1 cellular context compared by ENCODE assay signal in the genomic region with DNA sequence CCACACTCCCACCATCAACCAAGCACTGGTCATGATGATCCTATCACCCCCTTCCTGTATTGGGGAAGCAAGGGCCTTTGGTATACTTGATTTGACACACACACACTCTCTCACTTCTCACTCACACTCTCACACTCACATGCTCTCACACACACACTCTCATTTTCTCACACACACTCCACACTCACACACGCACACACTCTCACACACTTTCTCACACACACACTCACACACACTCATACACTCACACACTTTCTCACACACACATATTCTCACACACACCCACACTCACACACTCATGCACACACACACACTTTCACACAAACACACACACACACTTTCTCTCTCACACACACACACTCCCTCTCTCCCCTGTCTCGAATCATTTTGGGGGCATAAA.
TF ChIP-seq lines count a peak whose summit lies in the region.

No MANE protein-coding gene starts in this region.

TF ChIP-seq in IMR-90, 13 proteins besides CTCF, POLR2A, EP300 and RAD21:
- TF ChIP-seq FOS (IDR thresholded peaks at IDR 0.05; ENCODE audit: low read depth, low read length) (no peak), MAZ (IDR thresholded peaks at IDR 0.05; ENCODE audit: borderline replicate concordance, low read depth, low read length) (no peak), NFE2L2 (IDR thresholded peaks at IDR 0.05; ENCODE audit: low read depth, low read length) (no peak), MXI1 (IDR thresholded peaks at IDR 0.05; ENCODE audit: borderline replicate concordance, low read depth, low read length) (no peak), RCOR1 (IDR thresholded peaks at IDR 0.05; ENCODE audit: insufficient replicate concordance, low read length) (no peak), CEBPB (IDR thresholded peaks at IDR 0.05; ENCODE audit: low read depth, low read length) (no peak), CHD1 (IDR thresholded peaks at IDR 0.05; ENCODE audit: low read depth, low read length) (no peak), RFX5 (IDR thresholded peaks at IDR 0.05; ENCODE audit: low read depth, low read length) (no peak), MAFK (IDR thresholded peaks at IDR 0.05; ENCODE audit: low read depth, low read length) (no peak), BHLHE40 (IDR thresholded peaks at IDR 0.05; ENCODE audit: low read depth, low read length) (no peak)
- TF ChIP-seq, protein P1, sequence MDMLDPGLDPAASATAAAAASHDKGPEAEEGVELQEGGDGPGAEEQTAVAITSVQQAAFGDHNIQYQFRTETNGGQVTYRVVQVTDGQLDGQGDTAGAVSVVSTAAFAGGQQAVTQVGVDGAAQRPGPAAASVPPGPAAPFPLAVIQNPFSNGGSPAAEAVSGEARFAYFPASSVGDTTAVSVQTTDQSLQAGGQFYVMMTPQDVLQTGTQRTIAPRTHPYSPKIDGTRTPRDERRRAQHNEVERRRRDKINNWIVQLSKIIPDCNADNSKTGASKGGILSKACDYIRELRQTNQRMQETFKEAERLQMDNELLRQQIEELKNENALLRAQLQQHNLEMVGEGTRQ (IDR thresholded peaks at IDR 0.05; ENCODE audit: low read depth, low read length) = no peak
- TF ChIP-seq, protein P2, sequence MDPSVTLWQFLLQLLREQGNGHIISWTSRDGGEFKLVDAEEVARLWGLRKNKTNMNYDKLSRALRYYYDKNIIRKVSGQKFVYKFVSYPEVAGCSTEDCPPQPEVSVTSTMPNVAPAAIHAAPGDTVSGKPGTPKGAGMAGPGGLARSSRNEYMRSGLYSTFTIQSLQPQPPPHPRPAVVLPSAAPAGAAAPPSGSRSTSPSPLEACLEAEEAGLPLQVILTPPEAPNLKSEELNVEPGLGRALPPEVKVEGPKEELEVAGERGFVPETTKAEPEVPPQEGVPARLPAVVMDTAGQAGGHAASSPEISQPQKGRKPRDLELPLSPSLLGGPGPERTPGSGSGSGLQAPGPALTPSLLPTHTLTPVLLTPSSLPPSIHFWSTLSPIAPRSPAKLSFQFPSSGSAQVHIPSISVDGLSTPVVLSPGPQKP (IDR thresholded peaks at IDR 0.05; ENCODE audit: borderline replicate concordance, low read depth, low read length) = no peak
